21 cellular contexts compared by ENCODE assay signal in the genomic region with DNA sequence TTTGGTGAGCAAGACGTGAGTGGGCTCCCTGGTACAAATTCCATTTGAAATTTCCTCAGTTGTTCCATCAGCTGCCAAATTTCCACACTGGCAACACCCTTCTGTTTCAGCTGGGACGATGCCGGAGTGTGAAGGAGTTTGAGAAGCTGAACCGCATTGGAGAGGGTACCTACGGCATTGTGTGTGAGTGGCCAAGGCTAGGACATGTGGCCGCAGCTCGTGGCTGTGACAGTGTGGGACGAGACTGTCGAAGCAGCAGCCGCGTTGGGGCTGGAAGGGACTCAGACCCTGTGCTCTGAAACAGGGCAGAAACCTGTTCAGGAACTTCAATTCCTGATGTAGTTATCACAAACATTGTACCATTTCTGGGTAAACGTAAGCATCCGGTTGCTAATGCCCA.
"Had no signal": no experiment of that assay in that cellular context is flagged by ENCODE, and none has a peak within 500 bp of the region (broad histone marks: within the 10 kb centered on the region; RNA-seq: fewer than 3 reads in every experiment).

No MANE protein-coding gene starts in this region.

- ATAC-seq: gastrocnemius medialis; right cardiac atrium; stimulated activated effector memory CD8-positive, alpha-beta T cell treated with anti-CD3 and anti-CD28 coated beads, Interleukin-12 subunit alpha, Interleukin-12 subunit beta, amount 100 ng/mL, for 72 hours; stimulated activated naive CD8-positive, alpha-beta T cell treated with anti-CD3 and anti-CD28 coated beads, Interleukin-15, Interleukin-2, amounts not matched to agents 100 U/mL and 50 U/mL, for 24 hours had no signal

- H3K4me3 ChIP-seq: esophagus muscularis mucosa, gastrocnemius medialis, left ventricle myocardium inferior, lung, ovary, smooth muscle cell, suprapubic skin, thyroid gland, upper lobe of left lung, vagina had no signal

- H3K27ac ChIP-seq: epithelial cell of prostate, esophagus muscularis mucosa, gastrocnemius medialis, left ventricle myocardium inferior, ovary, suprapubic skin, thyroid gland, upper lobe of left lung, vagina had no signal

- DNase-seq: effector memory CD4-positive, alpha-beta T cell; gastrocnemius medialis; immature natural killer cell; left ventricle myocardium inferior; mesendoderm; naive B cell; nucleus accumbens; ovary; right cardiac atrium; stimulated activated CD4-positive, alpha-beta T cell treated with anti-CD3 and anti-CD28 coated beads, Interleukin-4, amount 100 ng/mL, for 1 hour; stimulated activated CD8-positive, alpha-beta memory T cell treated with anti-CD3 and anti-CD28 coated beads, Interleukin-4, amount 100 ng/mL, for 48 hours; thyroid gland; upper lobe of left lung had no signal

- H3K36me3 ChIP-seq: ovary had no signal

- H3K27me3 ChIP-seq: esophagus muscularis mucosa, gastrocnemius medialis, ovary, suprapubic skin, thyroid gland, upper lobe of left lung, vagina had no signal

- H3K9me3 ChIP-seq: esophagus muscularis mucosa, gastrocnemius medialis, left ventricle myocardium inferior, ovary, suprapubic skin, thyroid gland, upper lobe of left lung, vagina had no signal
